2 cellular contexts compared by ENCODE assay signal in the genomic region with DNA sequence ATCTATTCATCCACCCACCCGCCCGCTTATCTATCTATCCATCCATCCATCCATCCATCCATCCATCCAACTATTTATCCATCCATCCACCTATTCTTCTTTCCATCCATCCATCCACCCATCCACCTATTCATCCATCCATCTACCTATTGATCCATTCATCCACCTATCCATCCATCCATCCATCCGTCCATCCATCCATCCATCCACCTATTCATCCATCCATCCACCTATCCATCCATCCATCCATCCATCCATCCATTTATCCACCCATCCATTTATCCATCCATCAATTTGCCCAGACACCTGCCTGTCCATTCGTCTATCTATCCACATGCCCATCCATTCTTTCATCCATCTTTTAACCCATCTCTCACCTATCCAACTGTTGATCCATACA.
TF ChIP-seq lines count a peak whose summit lies in the region.

No MANE protein-coding gene starts in this region.

TF ChIP-seq in HepG2, 621 proteins besides CTCF, POLR2A, EP300 and RAD21 (continued from another document):
- TF ChIP-seq FOXA1 (IDR thresholded peaks at IDR 0.05) (0 out of 2 replicates have a peak, but pooled peaks have one; percentile 33), FOXA1 (CRISPR knock-in tag; IDR thresholded peaks at IDR 0.05) (no peak), ZNF879 (CRISPR knock-in tag; IDR thresholded peaks at IDR 0.05) (no peak), TAF1 (CRISPR knock-in tag; IDR thresholded peaks at IDR 0.05) (no peak), PHB2 (IDR thresholded peaks at IDR 0.05; ENCODE audit: partially characterized antibody) (peak; percentile 48), IKZF1 (IDR thresholded peaks at IDR 0.05) (no peak), ATF7 (IDR thresholded peaks at IDR 0.05) (peak; percentile 25; the same call in 1 of the 2 replicates), ATF7 (CRISPR knock-in tag; IDR thresholded peaks at IDR 0.05) (no peak), PLRG1 (conservative IDR thresholded peaks at IDR 0.05) (0 out of 2 replicates have a peak, but pooled peaks have one; percentile 41), RAD51 (IDR thresholded peaks at IDR 0.05; ENCODE audit: borderline replicate concordance) (peak; percentile 24; the same call in 1 of the 2 replicates), SP2 (CRISPR knock-in tag; IDR thresholded peaks at IDR 0.05) (no peak), ARNT (IDR thresholded peaks at IDR 0.05) (0 out of 2 replicates have a peak, but pooled peaks have one; percentile 77), NBN (conservative IDR thresholded peaks at IDR 0.05) (peak; percentile 51; the same call in 1 of the 2 replicates), ZNF282 (IDR thresholded peaks at IDR 0.05; ENCODE audit: partially characterized antibody) (peak; percentile 49), FOXK2 (IDR thresholded peaks at IDR 0.05) (peak; percentile 41; the same call in 1 of the 2 replicates)
- TF ChIP-seq, protein P1, sequence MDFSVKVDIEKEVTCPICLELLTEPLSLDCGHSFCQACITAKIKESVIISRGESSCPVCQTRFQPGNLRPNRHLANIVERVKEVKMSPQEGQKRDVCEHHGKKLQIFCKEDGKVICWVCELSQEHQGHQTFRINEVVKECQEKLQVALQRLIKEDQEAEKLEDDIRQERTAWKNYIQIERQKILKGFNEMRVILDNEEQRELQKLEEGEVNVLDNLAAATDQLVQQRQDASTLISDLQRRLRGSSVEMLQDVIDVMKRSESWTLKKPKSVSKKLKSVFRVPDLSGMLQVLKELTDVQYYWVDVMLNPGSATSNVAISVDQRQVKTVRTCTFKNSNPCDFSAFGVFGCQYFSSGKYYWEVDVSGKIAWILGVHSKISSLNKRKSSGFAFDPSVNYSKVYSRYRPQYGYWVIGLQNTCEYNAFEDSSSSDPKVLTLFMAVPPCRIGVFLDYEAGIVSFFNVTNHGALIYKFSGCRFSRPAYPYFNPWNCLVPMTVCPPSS (IDR thresholded peaks at IDR 0.05) = peak; percentile 65; the same call in 1 of the 2 replicates
- TF ChIP-seq, protein P2, sequence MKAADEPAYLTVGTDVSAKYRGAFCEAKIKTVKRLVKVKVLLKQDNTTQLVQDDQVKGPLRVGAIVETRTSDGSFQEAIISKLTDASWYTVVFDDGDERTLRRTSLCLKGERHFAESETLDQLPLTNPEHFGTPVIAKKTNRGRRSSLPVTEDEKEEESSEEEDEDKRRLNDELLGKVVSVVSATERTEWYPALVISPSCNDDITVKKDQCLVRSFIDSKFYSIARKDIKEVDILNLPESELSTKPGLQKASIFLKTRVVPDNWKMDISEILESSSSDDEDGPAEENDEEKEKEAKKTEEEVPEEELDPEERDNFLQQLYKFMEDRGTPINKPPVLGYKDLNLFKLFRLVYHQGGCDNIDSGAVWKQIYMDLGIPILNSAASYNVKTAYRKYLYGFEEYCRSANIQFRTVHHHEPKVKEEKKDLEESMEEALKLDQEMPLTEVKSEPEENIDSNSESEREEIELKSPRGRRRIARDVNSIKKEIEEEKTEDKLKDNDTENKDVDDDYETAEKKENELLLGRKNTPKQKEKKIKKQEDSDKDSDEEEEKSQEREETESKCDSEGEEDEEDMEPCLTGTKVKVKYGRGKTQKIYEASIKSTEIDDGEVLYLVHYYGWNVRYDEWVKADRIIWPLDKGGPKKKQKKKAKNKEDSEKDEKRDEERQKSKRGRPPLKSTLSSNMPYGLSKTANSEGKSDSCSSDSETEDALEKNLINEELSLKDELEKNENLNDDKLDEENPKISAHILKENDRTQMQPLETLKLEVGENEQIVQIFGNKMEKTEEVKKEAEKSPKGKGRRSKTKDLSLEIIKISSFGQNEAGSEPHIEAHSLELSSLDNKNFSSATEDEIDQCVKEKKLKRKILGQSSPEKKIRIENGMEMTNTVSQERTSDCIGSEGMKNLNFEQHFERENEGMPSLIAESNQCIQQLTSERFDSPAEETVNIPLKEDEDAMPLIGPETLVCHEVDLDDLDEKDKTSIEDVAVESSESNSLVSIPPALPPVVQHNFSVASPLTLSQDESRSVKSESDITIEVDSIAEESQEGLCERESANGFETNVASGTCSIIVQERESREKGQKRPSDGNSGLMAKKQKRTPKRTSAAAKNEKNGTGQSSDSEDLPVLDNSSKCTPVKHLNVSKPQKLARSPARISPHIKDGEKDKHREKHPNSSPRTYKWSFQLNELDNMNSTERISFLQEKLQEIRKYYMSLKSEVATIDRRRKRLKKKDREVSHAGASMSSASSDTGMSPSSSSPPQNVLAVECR (CRISPR knock-in tag; IDR thresholded peaks at IDR 0.05; ENCODE audit: borderline replicate concordance) = no peak
- TF ChIP-seq, protein P3, sequence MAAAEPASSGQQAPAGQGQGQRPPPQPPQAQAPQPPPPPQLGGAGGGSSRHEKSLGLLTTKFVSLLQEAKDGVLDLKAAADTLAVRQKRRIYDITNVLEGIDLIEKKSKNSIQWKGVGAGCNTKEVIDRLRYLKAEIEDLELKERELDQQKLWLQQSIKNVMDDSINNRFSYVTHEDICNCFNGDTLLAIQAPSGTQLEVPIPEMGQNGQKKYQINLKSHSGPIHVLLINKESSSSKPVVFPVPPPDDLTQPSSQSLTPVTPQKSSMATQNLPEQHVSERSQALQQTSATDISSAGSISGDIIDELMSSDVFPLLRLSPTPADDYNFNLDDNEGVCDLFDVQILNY (CRISPR knock-in tag; conservative IDR thresholded peaks at IDR 0.05) = no peak
- TF ChIP-seq, protein P4, sequence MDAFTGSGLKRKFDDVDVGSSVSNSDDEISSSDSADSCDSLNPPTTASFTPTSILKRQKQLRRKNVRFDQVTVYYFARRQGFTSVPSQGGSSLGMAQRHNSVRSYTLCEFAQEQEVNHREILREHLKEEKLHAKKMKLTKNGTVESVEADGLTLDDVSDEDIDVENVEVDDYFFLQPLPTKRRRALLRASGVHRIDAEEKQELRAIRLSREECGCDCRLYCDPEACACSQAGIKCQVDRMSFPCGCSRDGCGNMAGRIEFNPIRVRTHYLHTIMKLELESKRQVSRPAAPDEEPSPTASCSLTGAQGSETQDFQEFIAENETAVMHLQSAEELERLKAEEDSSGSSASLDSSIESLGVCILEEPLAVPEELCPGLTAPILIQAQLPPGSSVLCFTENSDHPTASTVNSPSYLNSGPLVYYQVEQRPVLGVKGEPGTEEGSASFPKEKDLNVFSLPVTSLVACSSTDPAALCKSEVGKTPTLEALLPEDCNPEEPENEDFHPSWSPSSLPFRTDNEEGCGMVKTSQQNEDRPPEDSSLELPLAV (CRISPR knock-in tag; conservative IDR thresholded peaks at IDR 0.05; ENCODE audit: low read depth) = no peak
- TF ChIP-seq, protein P5, sequence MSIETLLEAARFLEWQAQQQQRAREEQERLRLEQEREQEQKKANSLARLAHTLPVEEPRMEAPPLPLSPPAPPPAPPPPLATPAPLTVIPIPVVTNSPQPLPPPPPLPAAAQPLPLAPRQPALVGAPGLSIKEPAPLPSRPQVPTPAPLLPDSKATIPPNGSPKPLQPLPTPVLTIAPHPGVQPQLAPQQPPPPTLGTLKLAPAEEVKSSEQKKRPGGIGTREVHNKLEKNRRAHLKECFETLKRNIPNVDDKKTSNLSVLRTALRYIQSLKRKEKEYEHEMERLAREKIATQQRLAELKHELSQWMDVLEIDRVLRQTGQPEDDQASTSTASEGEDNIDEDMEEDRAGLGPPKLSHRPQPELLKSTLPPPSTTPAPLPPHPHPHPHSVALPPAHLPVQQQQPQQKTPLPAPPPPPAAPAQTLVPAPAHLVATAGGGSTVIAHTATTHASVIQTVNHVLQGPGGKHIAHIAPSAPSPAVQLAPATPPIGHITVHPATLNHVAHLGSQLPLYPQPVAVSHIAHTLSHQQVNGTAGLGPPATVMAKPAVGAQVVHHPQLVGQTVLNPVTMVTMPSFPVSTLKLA (IDR thresholded peaks at IDR 0.05) = peak; percentile 6; the same call in 1 of the 2 replicates

TF ChIP-seq in H1, 55 proteins besides CTCF, POLR2A, EP300 and RAD21 (continued from another document):
- no peak for TF ChIP-seq GABPA (IDR thresholded peaks at IDR 0.05; ENCODE audit: borderline replicate concordance, insufficient read depth, low read length)
- no peak for TF ChIP-seq SP4 (IDR thresholded peaks at IDR 0.05; ENCODE audit: low read length)
- no peak for TF ChIP-seq SIX5 (IDR thresholded peaks at IDR 0.05; ENCODE audit: low read depth, low read length)
- TF ChIP-seq HDAC2 (IDR thresholded peaks at IDR 0.05; ENCODE audit: borderline replicate concordance in 1 of 2, low read depth in 2 of 2, low read length in 2 of 2) = no peak
